ENCODE assay signal across 25 cellular contexts in genomic region chr16:69485816-69486215, GRCh38.
"Had no signal": no experiment of that assay in that cellular context is flagged by ENCODE, and none has a peak within 500 bp of the region (broad histone marks: within the 10 kb centered on the region; RNA-seq: fewer than 3 reads in every experiment).

No MANE protein-coding gene starts in this region.

- H2AFZ ChIP-seq: neural progenitor cell had no signal

- H3K4me2 ChIP-seq: neural progenitor cell had no signal

- H3K36me3 Mint-ChIP-seq: mesothelial cell of epicardium; naive thymus-derived CD4-positive, alpha-beta T cell; natural killer cell treated with Interleukin-12 subunit alpha and Interleukin-12 subunit beta and Interleukin-15 and Interleukin-18, amount 100 ng/mL, for 72 hours had no signal

- H3K4me3 Mint-ChIP-seq: mesothelial cell of epicardium; naive thymus-derived CD4-positive, alpha-beta T cell; natural killer cell treated with Interleukin-12 subunit alpha and Interleukin-12 subunit beta and Interleukin-15 and Interleukin-18, amount 100 ng/mL, for 72 hours; neural progenitor cell; stimulated activated naive B cell treated with anti-CD40 and anti-IgM and Interleukin-4, amounts not matched to agents 10 μg/mL and 1 μg/mL and 100 μg/mL, for 72 hours; stimulated activated naive CD8-positive, alpha-beta T cell treated with anti-CD3 and anti-CD28 coated beads, Interleukin-15, Interleukin-2, amounts not matched to agents 100 ng/mL and 50 ng/mL, for 24 hours had no signal

- ATAC-seq: heart left ventricle; mucosa of descending colon; naive thymus-derived CD4-positive, alpha-beta T cell; natural killer cell treated with Interleukin-12 subunit alpha and Interleukin-12 subunit beta and Interleukin-15 and Interleukin-18, amount 100 ng/mL, for 72 hours; right lobe of liver; stimulated activated naive B cell treated with anti-CD40 and anti-IgM and Interleukin-4, amounts not matched to agents 10 μg/mL and 1 μg/mL and 100 μg/mL, for 72 hours had no signal

- H3K9me3 ChIP-seq: heart left ventricle, left ventricle myocardium inferior, mucosa of descending colon, ovary, right atrium auricular region, right lobe of liver, tibial nerve, upper lobe of left lung, vagina had no signal

- H3K27ac Mint-ChIP-seq: mesothelial cell of epicardium; naive thymus-derived CD4-positive, alpha-beta T cell; natural killer cell treated with Interleukin-12 subunit alpha and Interleukin-12 subunit beta and Interleukin-15 and Interleukin-18, amount 100 ng/mL, for 72 hours; neural progenitor cell; progenitor cell of endocrine pancreas; stimulated activated naive B cell treated with anti-CD40 and anti-IgM and Interleukin-4, amounts not matched to agents 10 μg/mL and 1 μg/mL and 100 μg/mL, for 72 hours; stimulated activated naive CD8-positive, alpha-beta T cell treated with anti-CD3 and anti-CD28 coated beads, Interleukin-15, Interleukin-2, amounts not matched to agents 100 ng/mL and 50 ng/mL, for 24 hours had no signal

- H3K27ac ChIP-seq: heart left ventricle, left ventricle myocardium inferior, neural progenitor cell, ovary, right atrium auricular region, right lobe of liver, tibial nerve, upper lobe of left lung, vagina had no signal

- H3K27me3 Mint-ChIP-seq: natural killer cell treated with Interleukin-12 subunit alpha and Interleukin-12 subunit beta and Interleukin-15 and Interleukin-18, amount 100 ng/mL, for 72 hours had no signal

- H3K9me3 Mint-ChIP-seq: mesothelial cell of epicardium; naive thymus-derived CD4-positive, alpha-beta T cell; natural killer cell treated with Interleukin-12 subunit alpha and Interleukin-12 subunit beta and Interleukin-15 and Interleukin-18, amount 100 ng/mL, for 72 hours; neural progenitor cell; stimulated activated naive B cell treated with anti-CD40 and anti-IgM and Interleukin-4, amounts not matched to agents 10 μg/mL and 1 μg/mL and 100 μg/mL, for 72 hours; stimulated activated naive CD8-positive, alpha-beta T cell treated with anti-CD3 and anti-CD28 coated beads, Interleukin-15, Interleukin-2, amounts not matched to agents 100 ng/mL and 50 ng/mL, for 24 hours had no signal

- H3K36me3 ChIP-seq: heart left ventricle, left ventricle myocardium inferior, neural progenitor cell, ovary, right atrium auricular region, right lobe of liver, tibial nerve, upper lobe of left lung, vagina had no signal

- H3K4me3 ChIP-seq: heart left ventricle, left ventricle myocardium inferior, lung, mucosa of descending colon, neural progenitor cell, ovary, right atrium auricular region, right lobe of liver, skin epidermis, tibial nerve, upper lobe of left lung, vagina had no signal

- DNase-seq: heart left ventricle; islet precursor cell; left ventricle myocardium inferior; mesendoderm; mucosa of descending colon; naive thymus-derived CD4-positive, alpha-beta T cell; ovary; right lobe of liver; stimulated activated CD4-positive, alpha-beta T cell treated with anti-CD3 and anti-CD28 coated beads, Interleukin-12 subunit alpha, Interleukin-12 subunit beta, amount 100 ng/mL, for 4 hours; stimulated activated CD4-positive, alpha-beta T cell treated with anti-CD3 and anti-CD28 coated beads, Interleukin-15, amount 100 ng/mL, for 24 hours; stimulated activated CD4-positive, alpha-beta T cell treated with anti-CD3 and anti-CD28 coated beads, Interleukin-2, amount 100 ng/mL, for 24 hours; stimulated activated CD4-positive, alpha-beta T cell treated with anti-CD3 and anti-CD28 coated beads, Interleukin-4, amount 100 ng/mL, for 1 hour; stimulated activated naive B cell treated with anti-CD40 and anti-IgM and Interleukin-4, amounts not matched to agents 10 μg/mL and 1 μg/mL and 100 μg/mL, for 72 hours; substantia nigra; upper lobe of left lung had no signal

- H3K27me3 ChIP-seq: neural progenitor cell, ovary, right atrium auricular region, right lobe of liver, tibial nerve, upper lobe of left lung, vagina had no signal

- H3K4me1 ChIP-seq: right lobe of liver had no signal

- H3K9ac ChIP-seq: neural progenitor cell had no signal
